8 cellular contexts compared by ENCODE assay signal in genomic region chr3:36907911-36908646, GRCh38. TPM values are rescaled to one million over a fixed set of nuclear protein-coding genes. Genes with fewer than 3 reads are reported as not detected.
DNase-seq lines count a peak whose midpoint lies in the region; ATAC-seq, FAIRE-seq and TF ChIP-seq lines count a peak whose summit lies in the region.

No MANE protein-coding gene starts in this region.

- H3K9me3 ChIP-seq in thoracic aorta: no peaks in the 10 kb centered on the region

- H3K36me3 Mint-ChIP-seq in nephron (ENCODE audit: low read depth): no peaks in the 10 kb centered on the region

- no peaks in the 10 kb centered on the region for H3K27me3 Mint-ChIP-seq in nephron (ENCODE audit: low read depth)

- H3K4me1 Mint-ChIP-seq in nephron: peaks cover 25% of the 10 kb centered on the region

- peaks cover 8 to 14% of the 10 kb centered on the region in 2 donors for H3K4me1 ChIP-seq in thoracic aorta (ENCODE audit: control insufficient read depth in 1 of 2, low read depth in 2 of 2)

- H3K27me3 ChIP-seq in thoracic aorta (replicated peaks; ENCODE audit: insufficient read depth): no peaks in the 10 kb centered on the region

- TF ChIP-seq CTCF in nephron (IDR thresholded peaks at IDR 0.05; ENCODE audit: unreplicated experiment in 3 of 3) (no peak), thoracic aorta (IDR thresholded peaks at IDR 0.05) (no peak)

- peak; percentile 26 for ATAC-seq in GM21381 (IDR thresholded peaks at IDR 0.05; ENCODE audit: unreplicated experiment)
- peak; percentile 36 for ATAC-seq in thoracic aorta (ENCODE audit: insufficient number of reproducible peaks, low FRiP score, low read depth)

- peak overlapping the region; percentile 71 for H3K4me3 ChIP-seq in thoracic aorta

- H3K27ac Mint-ChIP-seq in nephron: peak overlapping the region; percentile 74 to 86 (median 80)

- DNase-seq in NCI-H460 (ENCODE audit: extremely low read depth, low read depth): peak; percentile 39
- peak; percentile 56 for DNase-seq in activated CD8-positive, alpha-beta memory T cell treated with anti-CD3 and anti-CD28 coated beads, Interleukin-2, amount 50 U/mL, for 4 hours
- DNase-seq in epidermal melanocyte (ENCODE audit: insufficient read length, low spot score): peak; percentile 45
- DNase-seq in thoracic aorta (ENCODE audit: low spot score): no peak
- DNase-seq in NCI-H446 treated with DMSO at 0.1 percent for 48 hours (lab: John Stamatoyannopoulos, UW): no peak

- H3K9me3 Mint-ChIP-seq in nephron: no peaks in the 10 kb centered on the region

- FAIRE-seq in A204.1 (lab: Jason Lieb, UNC): peak; percentile 48

- no peaks in the 10 kb centered on the region for H3K36me3 ChIP-seq in thoracic aorta

- peak overlapping the region in 2 of 3 experiments; percentile 65 to 71 for H3K4me3 Mint-ChIP-seq in nephron

- H3K27ac ChIP-seq in thoracic aorta: peak overlapping the region in 1 of 2 donors; percentile 59

RNA-seq across cellular contexts. Expression of gene TRANK1, which starts 36.8 kb away (rescaled TPM):
- 1.9 and 5.3 TPM in 2 replicates for total RNA-seq in NCI-H460 (2014; rRNA removed; shearing (Covaris generic))
- polyA plus RNA-seq in NCI-H460 (2014; cell fraction: nucleus; rRNA removed): 0.47 and 0.75 TPM in 2 replicates
- total RNA-seq in thoracic aorta: 10 to 100 TPM; 21.3 to 31.6 TPM

Comparison
In these comparisons a context has a peak if more than half of its experiments do, and no peak if none do; other contexts are left out.
1. DNase-seq: peak in NCI-H460 (single experiment), activated CD8-positive, alpha-beta memory T cell treated with anti-CD3 and anti-CD28 coated beads, Interleukin-2, amount 50 U/mL, for 4 hours (single experiment) and epidermal melanocyte (single experiment); none in thoracic aorta (single experiment) and NCI-H446 treated with DMSO at 0.1 percent for 48 hours (single experiment).